Comparison of ENCODE assay signal across 5 cellular contexts in genomic region chr7:129568240-129568639, GRCh38.
"Had no signal": no experiment of that assay in that cellular context is flagged by ENCODE, and none has a peak within 500 bp of the region (broad histone marks: within the 10 kb centered on the region; RNA-seq: fewer than 3 reads in every experiment).

No MANE protein-coding gene starts in this region.

- H3K4me3 Mint-ChIP-seq: GM23338, H9 had no signal

- H3K4me1 Mint-ChIP-seq: GM23338 had no signal

- DNase-seq: H9, HCEC 1CT, IMR-90 had no signal

- H3K27ac Mint-ChIP-seq: GM23338, H9 had no signal

- ATAC-seq: GM23338, K562 had no signal
